6 cellular contexts compared by ENCODE assay signal in genomic region chr2:87919023-87919665, GRCh38.
DNase-seq lines count a peak whose midpoint lies in the region; ATAC-seq, FAIRE-seq and TF ChIP-seq lines count a peak whose summit lies in the region.
"Not testable (repeated sequence)": the region's sequence is repeated elsewhere in the genome, so short reads cannot be mapped to it uniquely, and the experiment has no call there.

No MANE protein-coding gene starts in this region.

- CTCF ChIA-PET in A549 (lab: Yijun Ruan, JAX) = not testable (repeated sequence)

- not testable (repeated sequence) for H3K9me3 ChIP-seq in A549, right lobe of liver, pancreas

- not testable (repeated sequence) for H3K4me2 ChIP-seq in A549

- WGBS in A549 (ENCODE audit: missing lambda C conversion rate) = 24% methylated on average over 4 of the region's 4 CpGs
- WGBS in right lobe of liver (ENCODE audit: insufficient coverage, low coverage, low lambda C conversion rate, missing lambda C conversion rate) = 36% methylated on average over 4 of the region's 4 CpGs
- 18 to 22% methylated on average over 4 of the region's 4 CpGs for WGBS in pancreas, 2 donors

- not testable (repeated sequence) for H3K27ac ChIP-seq in A549, right lobe of liver, pancreas

- intact Hi-C loops in right lobe of liver (cut with DNase I); pancreas (cut with DNase I): not testable (repeated sequence)

- not testable (repeated sequence) for TF ChIP-seq POLR2A in A549 (IDR thresholded peaks at IDR 0.05; ENCODE audit: low read length); H54 (IDR thresholded peaks at IDR 0.05; ENCODE audit: low read depth, low read length); right lobe of liver (IDR thresholded peaks at IDR 0.05)

- TF ChIP-seq EP300 in A549 (IDR thresholded peaks at IDR 0.05) = not testable (repeated sequence)

- not testable (repeated sequence) for H3K4me1 ChIP-seq in A549, right lobe of liver, pancreas

- POLR2A ChIA-PET in A549 (lab: Yijun Ruan, JAX) = not testable (repeated sequence)

- TF ChIP-seq CTCF in A549 (IDR thresholded peaks at IDR 0.05); right lobe of liver (IDR thresholded peaks at IDR 0.05); pancreas (IDR thresholded peaks at IDR 0.05): not testable (repeated sequence)

- not testable (repeated sequence) for H3K27me3 ChIP-seq in right lobe of liver, pancreas

- FAIRE-seq in A549 (lab: Jason Lieb, UNC) = peak; percentile 63
- FAIRE-seq in H54 (lab: Jason Lieb, UNC) = peak; percentile 27
- FAIRE-seq in colon (lab: Jason Lieb, UNC) = peak; percentile 14
- FAIRE-seq in pancreas (lab: Jason Lieb, UNC) = peak; percentile 47
- FAIRE-seq in urothelium cell line (lab: Jason Lieb, UNC) = peak; percentile 9

- not testable (repeated sequence) for DNase-seq in A549 (ENCODE audit: low read depth in 1 of 2, low spot score in 1 of 2); H54 (ENCODE audit: insufficient read length, low spot score); urothelium cell line (ENCODE audit: low spot score)
- peak in 2 of 3 donors; percentile 2 to 57 for DNase-seq in right lobe of liver
- DNase-seq in pancreas = peak in 1 of 6 donors; percentile 7

- TF ChIP-seq RAD21 in A549 (conservative IDR thresholded peaks at IDR 0.05 in 1 of 2, IDR thresholded peaks at IDR 0.05 in 1 of 2) = not testable (repeated sequence)

- H3K36me3 ChIP-seq in right lobe of liver, pancreas: not testable (repeated sequence)

- not testable (repeated sequence) for H3K4me3 ChIP-seq in A549, right lobe of liver, pancreas

- not testable (repeated sequence) for ATAC-seq in A549
- ATAC-seq in right lobe of liver (peak; percentile 92 to 98 (median 95)), pancreas (peak in 3 of 4 donors; percentile 53 to 64 (median 58))
